ENCODE assay signal across 33 cellular contexts in the genomic region with DNA sequence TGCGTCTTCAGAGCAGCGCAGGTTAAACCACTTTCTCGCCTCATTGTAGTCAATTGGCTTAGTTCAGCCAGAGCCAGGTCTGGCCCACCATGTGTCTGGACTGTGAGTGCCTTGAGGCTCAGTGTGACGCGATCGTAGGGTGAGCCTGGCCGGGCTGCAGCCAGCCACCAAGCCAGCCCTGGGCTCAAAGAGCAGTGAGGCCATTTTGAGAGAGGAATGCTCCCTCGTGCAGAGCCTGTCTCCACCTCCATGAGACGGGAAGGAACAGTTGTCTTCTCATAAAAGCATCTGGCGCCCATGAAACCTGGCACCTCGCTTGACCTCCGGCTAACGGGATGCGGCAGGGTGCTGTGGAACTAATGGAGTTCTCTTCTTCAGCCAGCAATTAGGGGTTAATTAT. TPM values are rescaled to one million over a fixed set of nuclear protein-coding genes. Genes with fewer than 3 reads are reported as not detected.
"Had no signal": no experiment of that assay in that cellular context is flagged by ENCODE, and none has a peak within 500 bp of the region (broad histone marks: within the 10 kb centered on the region; RNA-seq: fewer than 3 reads in every experiment).

No MANE protein-coding gene starts in this region.

- ATAC-seq: activated T-cell treated with anti-CD3 and anti-CD28 coated beads, Interleukin-2, amount 50 U/mL, for 4 hours; effector memory CD8-positive, alpha-beta T cell; gastroesophageal sphincter; left colon; naive thymus-derived CD8-positive, alpha-beta T cell; sciatic nerve; stimulated activated memory B cell treated with anti-CD40 and anti-IgM and Interleukin-4, amounts not matched to agents 10 μg/mL and 1 μg/mL and 100 μg/mL, for 72 hours had no signal

- H3K4me1 Mint-ChIP-seq: memory B cell had no signal

- H3K4me2 ChIP-seq: neural progenitor cell had no signal

- H3K4me3 Mint-ChIP-seq: activated CD4-positive, alpha-beta memory T cell treated with anti-CD3 and anti-CD28 coated beads, Interleukin-2, amount 10 ng/mL, durations not matched to agents 7 days and 5 days; activated CD4-positive, alpha-beta T cell treated with anti-CD3 and anti-CD28 coated beads, Interleukin-2, amount 10 ng/mL, durations not matched to agents 24 days and 14 days; activated naive CD4-positive, alpha-beta T cell treated with anti-CD3 and anti-CD28 coated beads, Interleukin-2, amount 50 U/mL, for 24 hours; activated naive CD8-positive, alpha-beta T cell treated with anti-CD3 and anti-CD28 coated beads, Interleukin-2, amount 50 U/mL, for 24 hours; activated T-cell treated with anti-CD3 and anti-CD28 coated beads, Interleukin-2, amount 50 U/mL, for 4 hours; effector memory CD8-positive, alpha-beta T cell; memory B cell; naive thymus-derived CD8-positive, alpha-beta T cell; neural progenitor cell; stimulated activated memory B cell treated with anti-CD40 and anti-IgM and Interleukin-4, amounts not matched to agents 10 μg/mL and 1 μg/mL and 100 μg/mL, for 72 hours had no signal

- FAIRE-seq: kidney, small intestine had no signal

- H3K27me3 Mint-ChIP-seq: activated CD4-positive, alpha-beta memory T cell treated with anti-CD3 and anti-CD28 coated beads, Interleukin-2, amount 10 ng/mL, durations not matched to agents 7 days and 5 days; activated CD4-positive, alpha-beta T cell treated with anti-CD3 and anti-CD28 coated beads, Interleukin-2, amount 10 ng/mL, durations not matched to agents 24 days and 14 days; activated naive CD4-positive, alpha-beta T cell treated with anti-CD3 and anti-CD28 coated beads, Interleukin-2, amount 50 U/mL, for 24 hours; activated naive CD8-positive, alpha-beta T cell treated with anti-CD3 and anti-CD28 coated beads, Interleukin-2, amount 50 U/mL, for 24 hours; effector memory CD8-positive, alpha-beta T cell; memory B cell; naive thymus-derived CD8-positive, alpha-beta T cell; stimulated activated memory B cell treated with anti-CD40 and anti-IgM and Interleukin-4, amounts not matched to agents 10 μg/mL and 1 μg/mL and 100 μg/mL, for 72 hours had no signal

- H3K9me3 ChIP-seq: thyroid gland, upper lobe of left lung had no signal

- H3K4me3 ChIP-seq: gastroesophageal sphincter, neural progenitor cell, stomach, thyroid gland, upper lobe of left lung had no signal

- H2AFZ ChIP-seq: neural progenitor cell had no signal

- H3K9me3 Mint-ChIP-seq: activated naive CD4-positive, alpha-beta T cell treated with anti-CD3 and anti-CD28 coated beads, Interleukin-2, amount 50 U/mL, for 24 hours; effector memory CD8-positive, alpha-beta T cell; memory B cell had no signal

- H3K27ac ChIP-seq: gastroesophageal sphincter, neural progenitor cell, stomach, upper lobe of left lung had no signal

- DNase-seq: activated CD4-positive, alpha-beta memory T cell treated with anti-CD3 and anti-CD28 coated beads, Interleukin-2, amount 10 ng/mL, durations not matched to agents 7 days and 5 days; activated CD4-positive, alpha-beta T cell treated with anti-CD3 and anti-CD28 coated beads, Interleukin-2, amount 10 ng/mL, durations not matched to agents 24 days and 14 days; activated CD4-positive, CD25-positive, alpha-beta regulatory T cell treated with anti-CD3 and anti-CD28 coated beads, Interleukin-2, amount 50 U/mL, for 72 hours; activated naive CD8-positive, alpha-beta T cell treated with anti-CD3 and anti-CD28 coated beads, Interleukin-2, amount 50 U/mL, for 24 hours; activated T-cell treated with anti-CD3 and anti-CD28 coated beads, Interleukin-2, amount 50 U/mL, for 4 hours; amygdala; caudate nucleus; cortex of kidney; effector memory CD8-positive, alpha-beta T cell; erythroblast; hippocampal formation; kidney; left colon; naive thymus-derived CD8-positive, alpha-beta T cell; posterior cingulate gyrus; small intestine; stimulated activated CD4-positive, alpha-beta T cell treated with anti-CD3 and anti-CD28 coated beads, Interleukin-1b, Interleukin-23, amount 100 ng/mL, for 48 hours; stimulated activated CD4-positive, alpha-beta T cell treated with anti-CD3 and anti-CD28 coated beads, Interleukin-4, amount 100 ng/mL, for 4 hours; stimulated activated CD8-positive, alpha-beta memory T cell treated with anti-CD3 and anti-CD28 coated beads, Interleukin-4, amount 100 ng/mL, for 48 hours; stomach; T-helper 2 cell; thyroid gland; upper lobe of left lung had no signal

- H3K9ac ChIP-seq: neural progenitor cell had no signal

- H3K27me3 ChIP-seq: gastroesophageal sphincter, neural progenitor cell, stomach, thyroid gland, upper lobe of left lung had no signal

- H3K27ac Mint-ChIP-seq: activated CD4-positive, alpha-beta memory T cell treated with anti-CD3 and anti-CD28 coated beads, Interleukin-2, amount 10 ng/mL, durations not matched to agents 7 days and 5 days; activated CD4-positive, alpha-beta T cell treated with anti-CD3 and anti-CD28 coated beads, Interleukin-2, amount 10 ng/mL, durations not matched to agents 24 days and 14 days; activated naive CD4-positive, alpha-beta T cell treated with anti-CD3 and anti-CD28 coated beads, Interleukin-2, amount 50 U/mL, for 24 hours; activated naive CD8-positive, alpha-beta T cell treated with anti-CD3 and anti-CD28 coated beads, Interleukin-2, amount 50 U/mL, for 24 hours; activated T-helper 2 cell treated with anti-CD3 and anti-CD28 coated beads, Interferon-gamma antibody, Interleukin-2, Interleukin-4, amounts not matched to agents 10 μg/mL and 5 μg/mL and 100 μg/mL, durations not matched to agents 14 hours and 24 hours and 36 hours; effector memory CD8-positive, alpha-beta T cell; memory B cell; neural progenitor cell; stimulated activated memory B cell treated with anti-CD40 and anti-IgM and Interleukin-4, amounts not matched to agents 10 μg/mL and 1 μg/mL and 100 μg/mL, for 72 hours had no signal

- H3K4me1 ChIP-seq: gastroesophageal sphincter had no signal

- H3K36me3 ChIP-seq: thyroid gland had no signal

RNA-seq across cellular contexts. Expression of gene NKX1-2, which starts 46.3 kb away (rescaled TPM):
- total RNA-seq: activated CD4-positive, alpha-beta memory T cell treated with anti-CD3 and anti-CD28 coated beads, Interleukin-2, amount 10 ng/mL, durations not matched to agents 7 days and 5 days; activated CD4-positive, alpha-beta T cell treated with anti-CD3 and anti-CD28 coated beads, Interleukin-2, amount 10 ng/mL, durations not matched to agents 24 days and 14 days; activated T-cell treated with anti-CD3 and anti-CD28 coated beads, Interleukin-2, amount 50 U/mL, for 4 hours; activated T-helper 2 cell treated with anti-CD3 and anti-CD28 coated beads, Interferon-gamma antibody, Interleukin-2, Interleukin-4, amounts not matched to agents 10 μg/mL and 5 μg/mL and 100 μg/mL, durations not matched to agents 14 hours and 24 hours and 36 hours; chondrocyte; kidney; left colon; naive thymus-derived CD8-positive, alpha-beta T cell; omental fat pad; renal cortical epithelial cell; sciatic nerve; stomach; thyroid gland had no signal
- polyA plus RNA-seq: naive thymus-derived CD8-positive, alpha-beta T cell had no signal
